Comparison of ENCODE assay signal across 15 cellular contexts in the genomic region with DNA sequence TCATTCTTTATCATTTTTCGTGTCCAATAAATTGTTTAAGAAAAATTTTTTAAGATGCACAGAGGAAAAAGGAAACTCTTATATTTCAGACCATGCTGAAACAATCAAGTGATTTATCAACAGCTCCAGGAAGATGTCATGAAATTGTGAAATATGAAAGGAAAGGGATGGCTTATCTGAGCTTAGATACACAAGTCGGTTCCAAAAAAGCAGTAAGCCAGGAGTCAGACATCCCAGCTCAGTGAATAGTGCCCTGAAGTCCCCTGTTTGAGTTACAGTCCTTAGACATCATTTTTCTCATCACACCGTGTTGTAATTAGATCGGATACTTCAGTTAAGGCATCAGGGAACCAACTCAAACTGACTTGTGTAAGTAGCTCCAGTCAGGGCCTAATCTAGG.
DNase-seq lines count a peak whose midpoint lies in the region; ATAC-seq and TF ChIP-seq lines count a peak whose summit lies in the region.
"Had no signal": no experiment of that assay in that cellular context is flagged by ENCODE, and none has a peak within 500 bp of the region (broad histone marks: within the 10 kb centered on the region; RNA-seq: fewer than 3 reads in every experiment).

No MANE protein-coding gene starts in this region.

- H3K4me1 ChIP-seq in right cardiac atrium (ENCODE audit: control insufficient read depth, insufficient read depth, low read length), result no peaks in the 10 kb centered on the region
- H3K4me1 ChIP-seq: BLaER1 had no signal

- H3K27ac ChIP-seq in right cardiac atrium (ENCODE audit: low read length), result no peak overlapping the region
- H3K27ac ChIP-seq: BLaER1 had no signal

- no peak for DNase-seq in left ventricle myocardium superior
- DNase-seq in right cardiac atrium, result no peak
- peak; percentile 36 for DNase-seq in fibroblast of pulmonary artery (ENCODE audit: low read depth)
- no peak for DNase-seq in activated CD8-positive, alpha-beta memory T cell treated with anti-CD3 and anti-CD28 coated beads, Interleukin-2, amount 10 ng/mL, durations not matched to agents 7 days and 5 days
- no peak for DNase-seq in iPS-NIHi11 (ENCODE audit: low spot score)
- DNase-seq: 8988T; Calu3; CD4-positive, alpha-beta memory T cell; DMS79 treated with DMSO at 0.1 percent for 48 hours; GF-D8; H9 had no signal

- WGBS in right cardiac atrium, result 54% methylated on average over 4 of the region's 4 CpGs

- peaks cover 68% of the 10 kb centered on the region for H3K4me1 Mint-ChIP-seq in nephron
- H3K4me1 Mint-ChIP-seq in activated CD8-positive, alpha-beta memory T cell treated with anti-CD3 and anti-CD28 coated beads, Interleukin-2, amount 10 ng/mL, durations not matched to agents 7 days and 5 days, result no peaks in the 10 kb centered on the region
- H3K4me1 Mint-ChIP-seq: CD14-positive monocyte; CD4-positive, alpha-beta memory T cell; H9 had no signal

- peaks cover 10% of the 10 kb centered on the region for H3K27me3 Mint-ChIP-seq in nephron (ENCODE audit: low read depth)
- no peaks in the 10 kb centered on the region for H3K27me3 Mint-ChIP-seq in activated CD8-positive, alpha-beta memory T cell treated with anti-CD3 and anti-CD28 coated beads, Interleukin-2, amount 10 ng/mL, durations not matched to agents 7 days and 5 days

- ATAC-seq in left ventricle myocardium superior (peak; percentile 45), right cardiac atrium (no peak), GM18909 (IDR thresholded peaks at IDR 0.05; ENCODE audit: poor library complexity, unreplicated experiment) (no peak)
- ATAC-seq in activated CD8-positive, alpha-beta memory T cell treated with anti-CD3 and anti-CD28 coated beads, Interleukin-2, amount 10 ng/mL, durations not matched to agents 7 days and 5 days, result no peak

- H3K4me3 ChIP-seq in right cardiac atrium (ENCODE audit: low read length), result no peak overlapping the region
- no peak overlapping the region for H3K4me3 ChIP-seq in fibroblast of pulmonary artery (replicated peaks; ENCODE audit: low read depth, low read length)
- H3K4me3 ChIP-seq: BLaER1 had no signal

- no peaks in the 10 kb centered on the region for H3K36me3 Mint-ChIP-seq in nephron (ENCODE audit: low read depth)
- no peaks in the 10 kb centered on the region for H3K36me3 Mint-ChIP-seq in activated CD8-positive, alpha-beta memory T cell treated with anti-CD3 and anti-CD28 coated beads, Interleukin-2, amount 10 ng/mL, durations not matched to agents 7 days and 5 days
- H3K36me3 Mint-ChIP-seq: CD14-positive monocyte; CD4-positive, alpha-beta memory T cell had no signal

- TF ChIP-seq CTCF in fibroblast of pulmonary artery (IDR thresholded peaks at IDR 0.05; ENCODE audit: low read length, missing control alignments) (no peak), nephron (IDR thresholded peaks at IDR 0.05; ENCODE audit: unreplicated experiment in 3 of 3) (no peak)

- intact Hi-C loops in left ventricle myocardium superior (cut with micrococcal nuclease) (no loop called here), right cardiac atrium (cut with DNase I) (loop anchor here in 1 of 4 donors (5.0 kb wide), 1 partner anchor 112 kb away; no protein-coding TSS in a partner anchor)

- H3K9me3 ChIP-seq in right cardiac atrium (ENCODE audit: control insufficient read depth, low read length), result no peaks in the 10 kb centered on the region
- H3K9me3 ChIP-seq: BLaER1 had no signal

- H3K27me3 ChIP-seq in right cardiac atrium (ENCODE audit: control insufficient read depth, insufficient read depth), result no peaks in the 10 kb centered on the region
- H3K27me3 ChIP-seq: BLaER1 had no signal

- H3K9me3 Mint-ChIP-seq in nephron, result no peaks in the 10 kb centered on the region
- H3K9me3 Mint-ChIP-seq in activated CD8-positive, alpha-beta memory T cell treated with anti-CD3 and anti-CD28 coated beads, Interleukin-2, amount 10 ng/mL, durations not matched to agents 7 days and 5 days (ENCODE audit: low read depth), result no peaks in the 10 kb centered on the region
- H3K9me3 Mint-ChIP-seq: CD14-positive monocyte, H9 had no signal

- CTCF ChIA-PET in activated CD8-positive, alpha-beta memory T cell treated with anti-CD3 and anti-CD28 coated beads, Interleukin-2, amount 10 ng/mL, durations not matched to agents 7 days and 5 days (lab: Charles Lee), result no interaction called here

- H3K4me3 Mint-ChIP-seq in nephron, result peak overlapping the region in 1 of 3 experiments; percentile 19
- no peak overlapping the region for H3K4me3 Mint-ChIP-seq in activated CD8-positive, alpha-beta memory T cell treated with anti-CD3 and anti-CD28 coated beads, Interleukin-2, amount 10 ng/mL, durations not matched to agents 7 days and 5 days
- H3K4me3 Mint-ChIP-seq: CD14-positive monocyte; CD4-positive, alpha-beta memory T cell; H9 had no signal

- peak overlapping the region in 2 of 3 experiments; percentile 33 to 82 for H3K27ac Mint-ChIP-seq in nephron
- H3K27ac Mint-ChIP-seq in activated CD8-positive, alpha-beta memory T cell treated with anti-CD3 and anti-CD28 coated beads, Interleukin-2, amount 10 ng/mL, durations not matched to agents 7 days and 5 days, result no peak overlapping the region
- H3K27ac Mint-ChIP-seq: CD14-positive monocyte; CD4-positive, alpha-beta memory T cell; H9 had no signal
